Comparison of ENCODE assay signal across 3 cellular contexts in the genomic region with DNA sequence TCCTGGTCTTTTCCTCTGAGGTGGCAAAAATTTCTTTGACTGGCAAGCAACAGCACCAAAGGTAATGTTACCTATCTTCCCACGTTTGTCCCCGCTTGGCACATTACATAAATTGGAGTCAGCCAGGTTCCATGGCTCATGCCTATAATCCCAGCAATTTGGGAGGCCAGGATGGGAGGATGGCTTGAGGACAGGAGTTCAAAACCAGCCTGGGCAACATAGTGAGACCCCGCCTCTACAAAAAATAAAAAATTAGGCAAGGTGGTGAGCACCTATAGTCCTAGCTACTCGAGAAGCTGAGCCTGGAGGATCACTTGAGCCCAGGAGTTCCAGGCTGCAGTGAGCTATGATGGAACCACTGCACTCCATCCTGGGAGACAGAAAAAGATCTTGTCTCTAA.
"Had no signal": no experiment of that assay in that cellular context is flagged by ENCODE, and none has a peak within 500 bp of the region (broad histone marks: within the 10 kb centered on the region; RNA-seq: fewer than 3 reads in every experiment).

No MANE protein-coding gene starts in this region.

- DNase-seq: GOT3 had no signal

- H3K4me1 ChIP-seq: HAP-1 had no signal

- H3K9me3 ChIP-seq: HAP-1 had no signal

- H3K27ac ChIP-seq: GM23248 had no signal

- H3K36me3 ChIP-seq: HAP-1 had no signal

- H3K4me3 ChIP-seq: GM23248, HAP-1 had no signal
